ENCODE assay signal across 8 cellular contexts in genomic region chr16:70287304-70287971, GRCh38. TPM values are rescaled to one million over a fixed set of nuclear protein-coding genes. Genes with fewer than 3 reads are reported as not detected.
DNase-seq lines count a peak whose midpoint lies in the region; TF ChIP-seq lines count a peak whose summit lies in the region.
"Not testable (repeated sequence)": the region's sequence is repeated elsewhere in the genome, so short reads cannot be mapped to it uniquely, and the experiment has no call there.

No MANE protein-coding gene starts in this region.

- not testable (repeated sequence) for H2AFZ ChIP-seq in Loucy (ENCODE audit: low read length)

- POLR2A ChIA-PET in A673 (lab: Charles Lee; ENCODE audit: low non-redundant PET): interaction anchor here (0.6 to 0.7 kb wide), 2 partner anchors 30 to 1402 kb away, joined by 3 read pairs; no protein-coding TSS in a partner anchor

- not testable (repeated sequence) for H3F3A ChIP-seq in Loucy (ENCODE audit: low read depth)

- peak overlapping the region; percentile 98 for H3K4me3 Mint-ChIP-seq in T-helper 1 cell treated with Interleukin-12 subunit alpha and Interleukin-12 subunit beta and Interleukin-4 antibody, amounts not matched to agents 30 μg/mL and 1 μg/mL, for 36 hours
- peak overlapping the region; percentile 97 for H3K4me3 Mint-ChIP-seq in activated naive CD4-positive, alpha-beta T cell treated with anti-CD3 and anti-CD28 coated beads, Interleukin-2, amount 10 ng/mL, durations not matched to agents 7 days and 5 days
- peak overlapping the region in 4 of 5 donors; percentile 53 to 69 (median 64) for H3K4me3 Mint-ChIP-seq in immature natural killer cell
- peak overlapping the region; percentile 99 for H3K4me3 Mint-ChIP-seq in osteocyte (ENCODE audit: unreplicated experiment)

- H3K79me2 ChIP-seq in Loucy (ENCODE audit: insufficient read depth, low read length): peaks cover 46% of the 10 kb centered on the region

- H3K4me2 ChIP-seq in Loucy (ENCODE audit: low read depth, low read length, poor library complexity, severe bottlenecking): peak overlapping the region; percentile 67

- not testable (repeated sequence) for BruUV-seq in A673 (replicated peaks; lab: Mats Ljungman, UMichigan)

- H3K9me3 ChIP-seq in A673 (ENCODE audit: low read depth, low read length, poor library complexity, severe bottlenecking); ES-I3 (ENCODE audit: control insufficient read depth, insufficient read depth, low read length); Loucy (ENCODE audit: insufficient read depth, low read depth, low read length): not testable (repeated sequence)

- H3K4me1 Mint-ChIP-seq in T-helper 1 cell treated with Interleukin-12 subunit alpha and Interleukin-12 subunit beta and Interleukin-4 antibody, amounts not matched to agents 30 μg/mL and 1 μg/mL, for 36 hours (ENCODE audit: low read depth): peaks cover 24% of the 10 kb centered on the region
- H3K4me1 Mint-ChIP-seq in activated naive CD4-positive, alpha-beta T cell treated with anti-CD3 and anti-CD28 coated beads, Interleukin-2, amount 10 ng/mL, durations not matched to agents 7 days and 5 days: peaks cover 60% of the 10 kb centered on the region
- H3K4me1 Mint-ChIP-seq in immature natural killer cell (peaks cover 37% of the 10 kb centered on the region in 2 donors), osteocyte (ENCODE audit: unreplicated experiment) (peaks cover 31% of the 10 kb centered on the region)

- H3K9me3 Mint-ChIP-seq in T-helper 1 cell treated with Interleukin-12 subunit alpha and Interleukin-12 subunit beta and Interleukin-4 antibody, amounts not matched to agents 30 μg/mL and 1 μg/mL, for 36 hours; activated naive CD4-positive, alpha-beta T cell treated with anti-CD3 and anti-CD28 coated beads, Interleukin-2, amount 10 ng/mL, durations not matched to agents 7 days and 5 days; immature natural killer cell; osteocyte (ENCODE audit: unreplicated experiment): not testable (repeated sequence)

- H3K27ac ChIP-seq in A673 (ENCODE audit: low read depth, low read length, poor library complexity, severe bottlenecking) (peak overlapping the region; percentile 100), dorsolateral prefrontal cortex (peak overlapping the region in 15 of 59 donors; percentile 8 to 97 (median 87))

- H3K9ac ChIP-seq in ES-I3 (ENCODE audit: low read depth, low read length) (peak overlapping the region; percentile 91; the same call in 1 of the 2 replicates), Loucy (ENCODE audit: low read depth, low read length, poor library complexity, severe bottlenecking) (peak overlapping the region; percentile 98)

- intact Hi-C loops in A673 (cut with micrococcal nuclease; ENCODE audit: unreplicated experiment) (loop anchor here (5.0 kb wide), 1 partner anchor 235 kb away; the partner anchor contains the start of genes COG4 and SF3B3), dorsolateral prefrontal cortex (cut with DNase I) (loop anchor here in 1 of 2 donors (5.0 kb wide), 1 partner anchor 35 kb away; the partner anchor contains the start of gene EXOSC6)

- DNase-seq in A673 (ENCODE audit: low spot score); activated naive CD4-positive, alpha-beta T cell treated with anti-CD3 and anti-CD28 coated beads, Interleukin-2, amount 10 ng/mL, durations not matched to agents 7 days and 5 days; dorsolateral prefrontal cortex; immature natural killer cell; osteocyte (ENCODE audit: extremely low spot score, unreplicated experiment): not testable (repeated sequence)

- peak overlapping the region; percentile 55 for H3K27ac Mint-ChIP-seq in T-helper 1 cell treated with Interleukin-12 subunit alpha and Interleukin-12 subunit beta and Interleukin-4 antibody, amounts not matched to agents 30 μg/mL and 1 μg/mL, for 36 hours
- H3K27ac Mint-ChIP-seq in activated naive CD4-positive, alpha-beta T cell treated with anti-CD3 and anti-CD28 coated beads, Interleukin-2, amount 10 ng/mL, durations not matched to agents 7 days and 5 days: peak overlapping the region; percentile 99
- H3K27ac Mint-ChIP-seq in immature natural killer cell: peak overlapping the region in 1 of 6 donors; percentile 59
- H3K27ac Mint-ChIP-seq in osteocyte (ENCODE audit: unreplicated experiment): peak overlapping the region; percentile 99

- H3K36me3 ChIP-seq in A673 (ENCODE audit: insufficient read depth, low read length, poor library complexity, severe bottlenecking) (peaks cover 36% of the 10 kb centered on the region), ES-I3 (ENCODE audit: insufficient read depth, low read length) (peaks cover 31% of the 10 kb centered on the region)
- not testable (repeated sequence) for H3K36me3 ChIP-seq in Loucy (ENCODE audit: insufficient read depth, low read length)

- H4K20me1 ChIP-seq in Loucy (ENCODE audit: insufficient read depth, low read length, poor library complexity, severe bottlenecking): not testable (repeated sequence)

- H3K36me3 Mint-ChIP-seq in T-helper 1 cell treated with Interleukin-12 subunit alpha and Interleukin-12 subunit beta and Interleukin-4 antibody, amounts not matched to agents 30 μg/mL and 1 μg/mL, for 36 hours (ENCODE audit: low read depth): peaks cover 21% of the 10 kb centered on the region
- H3K36me3 Mint-ChIP-seq in activated naive CD4-positive, alpha-beta T cell treated with anti-CD3 and anti-CD28 coated beads, Interleukin-2, amount 10 ng/mL, durations not matched to agents 7 days and 5 days: peaks cover 26% of the 10 kb centered on the region
- H3K36me3 Mint-ChIP-seq in immature natural killer cell: not testable (repeated sequence)
- peaks cover 15% of the 10 kb centered on the region for H3K36me3 Mint-ChIP-seq in osteocyte (ENCODE audit: unreplicated experiment)

- not testable (repeated sequence) for H3K9me2 ChIP-seq in Loucy (replicated peaks; ENCODE audit: low read depth, low read length)

- not testable (repeated sequence) for H3K27me3 ChIP-seq in A673 (replicated peaks; ENCODE audit: insufficient read depth, low read depth, low read length, poor library complexity); Loucy (ENCODE audit: insufficient read depth, low read length, poor library complexity, severe bottlenecking); dorsolateral prefrontal cortex

- TF ChIP-seq CTCF in A673 (conservative IDR thresholded peaks at IDR 0.05; ENCODE audit: low read depth, low read length); Loucy (conservative IDR thresholded peaks at IDR 0.05; ENCODE audit: low read length); dorsolateral prefrontal cortex (IDR thresholded peaks at IDR 0.05 in 54 of 56, conservative IDR thresholded peaks at IDR 0.05 in 2 of 56; ENCODE audit: low read depth in 1 of 56, partially characterized antibody in 56 of 56); osteocyte (IDR thresholded peaks at IDR 0.05): not testable (repeated sequence)

- H3K4me1 ChIP-seq in A673 (ENCODE audit: insufficient read depth, low read length, poor library complexity, severe bottlenecking) (peaks cover 11% of the 10 kb centered on the region), Loucy (ENCODE audit: insufficient read depth, low read length, poor library complexity, severe bottlenecking) (peaks cover 12% of the 10 kb centered on the region)
- not testable (repeated sequence) for H3K4me1 ChIP-seq in ES-I3 (ENCODE audit: insufficient read depth, low read length)

- CTCF ChIA-PET in A673 (lab: Charles Lee): not testable (repeated sequence)
- CTCF ChIA-PET in activated naive CD4-positive, alpha-beta T cell treated with anti-CD3 and anti-CD28 coated beads, Interleukin-2, amount 10 ng/mL, durations not matched to agents 7 days and 5 days (lab: Charles Lee): interaction anchor here (1.0 to 2.0 kb wide), 2 partner anchors 20 to 37 kb away, joined by 3 to 10 read pairs; no protein-coding TSS in a partner anchor

- H3K27me3 Mint-ChIP-seq in T-helper 1 cell treated with Interleukin-12 subunit alpha and Interleukin-12 subunit beta and Interleukin-4 antibody, amounts not matched to agents 30 μg/mL and 1 μg/mL, for 36 hours (ENCODE audit: low read depth); activated naive CD4-positive, alpha-beta T cell treated with anti-CD3 and anti-CD28 coated beads, Interleukin-2, amount 10 ng/mL, durations not matched to agents 7 days and 5 days; immature natural killer cell (ENCODE audit: low read depth in 3 of 3); osteocyte (ENCODE audit: unreplicated experiment): not testable (repeated sequence)

- peak overlapping the region; percentile 89 for H3K4me3 ChIP-seq in A673 (ENCODE audit: low read depth, low read length, poor library complexity, severe bottlenecking)
- peak overlapping the region; percentile 89 for H3K4me3 ChIP-seq in Loucy (ENCODE audit: low read length, poor library complexity, severe bottlenecking)
- peak overlapping the region in 58 of 59 donors; percentile 16 to 100 (median 94) for H3K4me3 ChIP-seq in dorsolateral prefrontal cortex

RNA-seq across cellular contexts. Expression of gene AARS1, which starts 1.9 kb away (rescaled TPM):
- total RNA-seq in A673 (2021) (234 and 270 TPM in 2 replicates), dorsolateral prefrontal cortex (100 to 1,000 TPM; 134 to 280 (median 218) TPM), osteocyte (297 and 313 TPM in 2 replicates)
- polyA plus RNA-seq in immature natural killer cell: 10 to 100 TPM; 25.4 to 47.1 (median 38.6) TPM

RNA-seq across cellular contexts. Expression of gene DDX19B, which starts 11.5 kb away (rescaled TPM):
- total RNA-seq in A673 (2021): 37.6 and 41.8 TPM in 2 replicates
- 10 to 100 TPM; 13.1 to 33.1 (median 20.6) TPM for total RNA-seq in dorsolateral prefrontal cortex
- polyA plus RNA-seq in immature natural killer cell: 10 to 100 TPM; 53.1 to 85.3 (median 68.7) TPM
- 30.0 and 37.1 TPM in 2 replicates for total RNA-seq in osteocyte

RNA-seq across cellular contexts. Expression of gene EXOSC6, which starts 35.7 kb away (rescaled TPM):
- total RNA-seq in A673 (2021): 39.6 and 40.4 TPM in 2 replicates
- 10 to 100 TPM; 34.2 to 76.3 (median 53.1) TPM for total RNA-seq in dorsolateral prefrontal cortex
- 10 to 100 TPM in 1 of 3 donors, 1 to 10 TPM in 2; 3.9 to 11.8 (median 5.9) TPM for polyA plus RNA-seq in immature natural killer cell
- 55.2 and 66.2 TPM in 2 replicates for total RNA-seq in osteocyte

RNA-seq across cellular contexts. Expression of gene DDX19A, which starts 59.3 kb away (rescaled TPM):
- 56.7 and 65.5 TPM in 2 replicates for total RNA-seq in A673 (2021)
- total RNA-seq in dorsolateral prefrontal cortex: 10 to 100 TPM; 31.5 to 53.5 (median 41.3) TPM
- polyA plus RNA-seq in immature natural killer cell: 10 to 100 TPM; 25.3 to 47.1 (median 27.4) TPM
- 47.0 and 52.3 TPM in 2 replicates for total RNA-seq in osteocyte
